Comparison of ENCODE assay signal across 8 cellular contexts in genomic region chr17:80605326-80606066, GRCh38.
A peak's percentile ranks its signal among the peaks of the same experiment; 100 is the strongest.
DNase-seq lines count a peak whose midpoint lies in the region; ATAC-seq and TF ChIP-seq lines count a peak whose summit lies in the region.

No MANE protein-coding gene starts in this region.

- H3K27me3 ChIP-seq in hepatocyte (no peaks in the 10 kb centered on the region), spleen (replicated peaks in 1 of 7) (no peaks in the 10 kb centered on the region)

- H3K36me3 ChIP-seq in hepatocyte (replicated peaks; ENCODE audit: insufficient read depth, low read depth) (no peaks in the 10 kb centered on the region), spleen (no peaks in the 10 kb centered on the region)

- H3K4me1 ChIP-seq in hepatocyte (ENCODE audit: insufficient read depth) (peaks cover 20% of the 10 kb centered on the region), spleen (peaks cover 2 to 46% (median 26%) of the 10 kb centered on the region in 6 donors)

- ATAC-seq in GM19035 (IDR thresholded peaks at IDR 0.05; ENCODE audit: unreplicated experiment) (peak; percentile 81), HG03103 (IDR thresholded peaks at IDR 0.05; ENCODE audit: low read depth, unreplicated experiment) (peak; percentile 62)

- H2AFZ ChIP-seq in hepatocyte, result no peak overlapping the region

- H4K20me1 ChIP-seq in hepatocyte (ENCODE audit: insufficient read depth, poor library complexity, severe bottlenecking), result no peaks in the 10 kb centered on the region

- no peak for TF ChIP-seq POLR2A in spleen (IDR thresholded peaks at IDR 0.05)

- 82% methylated on average over 16 of the region's 16 CpGs for WGBS in hepatocyte (ENCODE audit: low lambda C conversion rate, missing lambda C conversion rate)
- 62 to 75% (median 71%) methylated on average over 16 of the region's 16 CpGs for WGBS in spleen, 5 donors

- H3K9me3 ChIP-seq in hepatocyte (ENCODE audit: low read depth), result no peaks in the 10 kb centered on the region
- H3K9me3 ChIP-seq in spleen, result no peaks in the 10 kb centered on the region

- intact Hi-C loops in spleen (cut with DNase I; ENCODE audit: low total_unique reads), result no loop called here

- H3K4me2 ChIP-seq in hepatocyte, result no peak overlapping the region

- H3K27ac ChIP-seq in hepatocyte (no peak overlapping the region), spleen (peak overlapping the region in 2 of 8 donors; percentile 2 to 38)

- H3K79me2 ChIP-seq in hepatocyte, result peaks cover 82% of the 10 kb centered on the region

- H3K4me3 ChIP-seq in hepatocyte (no peak overlapping the region), spleen (no peak overlapping the region)

- H3K9me2 ChIP-seq in hepatocyte (replicated peaks; ENCODE audit: insufficient read depth), result no peaks in the 10 kb centered on the region

- TF ChIP-seq CTCF in hepatocyte (IDR thresholded peaks at IDR 0.05; ENCODE audit: poor library complexity) (no peak), spleen (IDR thresholded peaks at IDR 0.05 in 8 of 11, conservative IDR thresholded peaks at IDR 0.05 in 3 of 11) (no peak)

- DNase-seq in activated CD4-positive, alpha-beta T cell treated with anti-CD3 and anti-CD28 coated beads for 48 hours, result peak; percentile 88
- DNase-seq in hepatocyte (ENCODE audit: low spot score), result peak; percentile 60
- no peak for DNase-seq in pons (ENCODE audit: low spot score)
- DNase-seq in NCI-H526 treated with DMSO at 0.1 percent for 48 hours (lab: John Stamatoyannopoulos, UW), result no peak
- DNase-seq in spleen, result no peak
- DNase-seq in GDM1 (lab: John Stamatoyannopoulos, UW), result no peak

Comparison
In these comparisons a context has a peak if more than half of its experiments do, and no peak if none do; other contexts are left out.
1. DNase-seq: peak in activated CD4-positive, alpha-beta T cell treated with anti-CD3 and anti-CD28 coated beads for 48 hours (single experiment) and hepatocyte (single experiment); none in pons (single experiment), NCI-H526 treated with DMSO at 0.1 percent for 48 hours (single experiment), spleen (single experiment) and GDM1 (single experiment).